In the genomic region with DNA sequence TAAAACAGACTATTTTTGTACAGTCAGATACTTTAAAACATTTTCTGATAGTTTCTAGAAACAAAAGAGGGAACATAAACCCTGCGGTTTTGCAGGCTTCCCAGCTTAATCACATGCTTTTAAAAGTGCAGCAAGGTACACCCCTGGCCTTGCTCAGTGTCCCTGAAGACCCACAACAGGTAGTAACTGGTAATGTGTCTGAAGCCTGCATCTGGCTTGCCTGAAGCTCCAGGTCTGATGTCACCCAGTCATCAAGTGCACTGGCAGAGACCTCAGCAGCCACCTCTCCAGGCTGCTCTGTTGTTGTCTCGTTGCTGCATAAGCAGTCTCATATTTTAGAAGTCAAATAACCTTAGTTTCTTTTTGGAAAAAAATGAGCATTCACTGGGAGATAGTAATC, we compare ENCODE assay signal across 14 cellular contexts.
DNase-seq lines count a peak whose midpoint lies in the region; ATAC-seq and TF ChIP-seq lines count a peak whose summit lies in the region.
"Had no signal": no experiment of that assay in that cellular context is flagged by ENCODE, and none has a peak within 500 bp of the region (broad histone marks: within the 10 kb centered on the region; RNA-seq: fewer than 3 reads in every experiment).

No MANE protein-coding gene starts in this region.

- H3K36me3 ChIP-seq in SU-DHL-6 (ENCODE audit: low read length) (no peaks in the 10 kb centered on the region), testis (ENCODE audit: low read depth, missing control alignments) (no peaks in the 10 kb centered on the region)

- H3K79me2 ChIP-seq in SU-DHL-6 (ENCODE audit: insufficient read depth, low read length), result no peaks in the 10 kb centered on the region

- no peaks in the 10 kb centered on the region for H3K9me2 ChIP-seq in SU-DHL-6 (replicated peaks; ENCODE audit: insufficient read depth, low read length)

- no peak for TF ChIP-seq POLR2A in testis (IDR thresholded peaks at IDR 0.05)

- intact Hi-C loops in testis (cut with DNase I; ENCODE audit: low total_unique reads), result no loop called here

- peak; percentile 70 for ATAC-seq in GM18867 (IDR thresholded peaks at IDR 0.05; ENCODE audit: unreplicated experiment)
- ATAC-seq in GM21576 (IDR thresholded peaks at IDR 0.05; ENCODE audit: unreplicated experiment), result peak; percentile 83
- peak; percentile 65 for ATAC-seq in HG03108 (IDR thresholded peaks at IDR 0.05; ENCODE audit: unreplicated experiment)
- ATAC-seq: PC-3 had no signal

- no peak for DNase-seq in activated effector memory CD4-positive, alpha-beta T cell treated with anti-CD3 and anti-CD28 coated beads, Interleukin-2, amount 50 U/mL, for 16 hours
- no peak for DNase-seq in activated CD4-positive, alpha-beta T cell treated with anti-CD3 and anti-CD28 coated beads for 48 hours
- DNase-seq in HuH-7 (ENCODE audit: low spot score), result no peak
- no peak for DNase-seq in testis
- DNase-seq: activated CD8-positive, alpha-beta memory T cell treated with anti-CD3 and anti-CD28 coated beads for 24 hours; cortex of kidney; GDM1; NCI-H1436 treated with DMSO at 0.1 percent for 48 hours; PC-3; trophoblast cell had no signal

- H3K9ac ChIP-seq in SU-DHL-6 (ENCODE audit: low read length), result no peak overlapping the region

- no peak overlapping the region for H3K27ac ChIP-seq in SU-DHL-6 (ENCODE audit: low read depth, low read length)
- H3K27ac ChIP-seq in testis, result no peak overlapping the region

- H3K4me3 ChIP-seq in SU-DHL-6 (ENCODE audit: insufficient read depth, low read length, poor library complexity, severe bottlenecking) (no peak overlapping the region), testis (no peak overlapping the region)

- H3F3A ChIP-seq in SU-DHL-6 (ENCODE audit: insufficient read depth), result peaks cover 2% of the 10 kb centered on the region; the same call in 1 of the 2 replicates

- no peaks in the 10 kb centered on the region for H3K27me3 ChIP-seq in SU-DHL-6 (ENCODE audit: low read length)
- no peaks in the 10 kb centered on the region for H3K27me3 ChIP-seq in testis

- no peaks in the 10 kb centered on the region for H4K20me1 ChIP-seq in SU-DHL-6 (ENCODE audit: low read depth, low read length)

- H3K9me3 ChIP-seq in SU-DHL-6 (ENCODE audit: insufficient read depth, low read length) (no peaks in the 10 kb centered on the region), testis (no peaks in the 10 kb centered on the region)

- no peaks in the 10 kb centered on the region for H3K4me1 ChIP-seq in testis

- TF ChIP-seq CTCF in SU-DHL-6 (IDR thresholded peaks at IDR 0.05; ENCODE audit: insufficient read depth, low read length, poor library complexity, severe bottlenecking), result no peak
- no peak for TF ChIP-seq CTCF in testis (IDR thresholded peaks at IDR 0.05)

- WGBS in testis, 2 donors, result 59 to 61% methylated on average over 2 of the region's 2 CpGs

- H3K4me2 ChIP-seq in SU-DHL-6 (ENCODE audit: low read depth, low read length, poor library complexity, severe bottlenecking), result peak overlapping the region; percentile 9

- H2AFZ ChIP-seq in SU-DHL-6 (ENCODE audit: low read depth, low read length, severe bottlenecking), result no peak overlapping the region
